In the genomic region with DNA sequence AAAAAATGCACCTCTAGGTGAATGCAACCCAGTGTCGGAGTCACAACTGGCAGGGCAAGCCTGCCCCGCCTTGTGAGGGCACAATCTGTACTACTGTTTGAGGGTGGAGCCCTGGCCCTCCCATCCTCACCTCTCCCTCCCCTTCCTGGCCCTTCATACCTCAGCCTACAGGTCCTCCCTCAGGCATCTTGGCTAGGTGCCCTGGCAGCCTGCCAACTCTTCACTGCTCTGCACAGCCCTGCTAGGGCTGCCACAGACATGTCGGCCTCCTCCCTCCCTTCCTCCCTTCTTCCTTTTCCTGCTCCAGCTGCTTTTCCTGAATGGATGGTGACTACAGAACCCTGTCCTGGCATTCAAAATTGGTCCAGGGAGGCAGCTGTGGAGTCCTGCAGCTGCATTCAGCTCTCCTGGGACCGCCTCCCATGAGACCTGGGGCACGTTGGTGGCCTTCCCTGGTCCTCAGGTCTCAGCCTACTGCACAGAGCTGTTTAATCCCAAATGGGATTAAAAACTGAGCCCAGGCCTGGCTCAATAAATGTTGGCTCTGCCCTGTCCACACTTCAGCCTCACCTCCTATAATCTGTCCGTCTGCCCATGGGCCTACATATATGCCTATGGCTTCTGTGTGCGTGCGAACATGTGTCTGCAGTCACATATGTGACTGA, we compare ENCODE assay signal across 8 cellular contexts. TPM values are rescaled to one million over a fixed set of nuclear protein-coding genes. Genes with fewer than 3 reads are reported as not detected.
DNase-seq lines count a peak whose midpoint lies in the region; ATAC-seq and TF ChIP-seq lines count a peak whose summit lies in the region.

No MANE protein-coding gene starts in this region.

- H2AK5ac ChIP-seq in neuronal stem cell (ENCODE audit: low read depth, low read length), result peak overlapping the region; percentile 57

- no peak for TF ChIP-seq CTCF in GM12865 (IDR thresholded peaks at IDR 0.05; ENCODE audit: insufficient read depth, low read depth, low read length, missing control alignments)
- no peak for TF ChIP-seq CTCF in mammary epithelial cell (conservative IDR thresholded peaks at IDR 0.05 in 1 of 2, IDR thresholded peaks at IDR 0.05 in 1 of 2; ENCODE audit: extremely low read depth in 1 of 2, insufficient read depth in 1 of 2, low read depth in 1 of 2, low read length in 2 of 2)

- H3K27me3 ChIP-seq in mammary epithelial cell (ENCODE audit: insufficient read depth, low read length), result peaks cover 7% of the 10 kb centered on the region
- peaks cover 3 to 75% (median 31%) of the 10 kb centered on the region in 3 experiments for H3K27me3 ChIP-seq in neuronal stem cell (ENCODE audit: control insufficient read depth in 3 of 3, insufficient read depth in 3 of 3, low read depth in 1 of 3, low read length in 3 of 3)

- no peak for ATAC-seq in stimulated activated naive CD8-positive, alpha-beta T cell treated with anti-CD3 and anti-CD28 coated beads, Interleukin-15, amount 100 ng/mL, for 72 hours
- ATAC-seq in HG02885 (IDR thresholded peaks at IDR 0.05; ENCODE audit: poor library complexity, unreplicated experiment) (no peak), GM18502 (IDR thresholded peaks at IDR 0.05; ENCODE audit: poor library complexity, unreplicated experiment) (no peak)

- peak overlapping the region; percentile 14 for H2BK120ac ChIP-seq in neuronal stem cell (ENCODE audit: low read depth, low read length)

- H3K4me3 ChIP-seq in GM12865 (ENCODE audit: low read depth, low read length), result no peak overlapping the region
- H3K4me3 ChIP-seq in mammary epithelial cell (replicated peaks in 1 of 3; ENCODE audit: insufficient read depth in 1 of 3, low read depth in 2 of 3, low read length in 3 of 3), result no peak overlapping the region
- H3K4me3 ChIP-seq in neuronal stem cell (ENCODE audit: low read length in 2 of 2), result peak overlapping the region in 1 of 2 donors; percentile 31

- H3K9ac ChIP-seq in mammary epithelial cell (ENCODE audit: insufficient read depth, low read length) (no peak overlapping the region), neuronal stem cell (ENCODE audit: low read depth, low read length, poor library complexity) (no peak overlapping the region)

- no peak overlapping the region for H3K4ac ChIP-seq in neuronal stem cell (ENCODE audit: low read length)

- DNase-seq in GM12865 (ENCODE audit: low read depth) (peak; percentile 2), NCI-H2171 (lab: John Stamatoyannopoulos, UW) (peak; percentile 97), mammary epithelial cell (peak; percentile 89), neuronal stem cell (ENCODE audit: low spot score) (no peak)
- DNase-seq in stimulated activated naive CD8-positive, alpha-beta T cell treated with anti-CD3 and anti-CD28 coated beads, Interleukin-15, amount 100 ng/mL, for 72 hours, result no peak
- no peak for DNase-seq in activated CD4-positive, alpha-beta T cell treated with anti-CD3 and anti-CD28 coated beads for 48 hours

- peaks cover 53% of the 10 kb centered on the region for H3K27me3 Mint-ChIP-seq in stimulated activated naive CD8-positive, alpha-beta T cell treated with anti-CD3 and anti-CD28 coated beads, Interleukin-15, amount 100 ng/mL, for 72 hours

- CTCF ChIA-PET in mammary epithelial cell (lab: Charles Lee; ENCODE audit: low non-redundant PET), result no interaction called here

- H3K23ac ChIP-seq in neuronal stem cell (ENCODE audit: low read depth, low read length, poor library complexity), result peak overlapping the region; percentile 23

- H3K9me3 Mint-ChIP-seq in stimulated activated naive CD8-positive, alpha-beta T cell treated with anti-CD3 and anti-CD28 coated beads, Interleukin-15, amount 100 ng/mL, for 72 hours, result no peaks in the 10 kb centered on the region

- H3K9me3 ChIP-seq in mammary epithelial cell (replicated peaks; ENCODE audit: insufficient read depth, low read length) (no peaks in the 10 kb centered on the region), neuronal stem cell (replicated peaks in 1 of 2; ENCODE audit: control insufficient read depth in 2 of 2, insufficient read depth in 1 of 2, low read depth in 1 of 2, low read length in 2 of 2) (no peaks in the 10 kb centered on the region)

- H4K20me1 ChIP-seq in mammary epithelial cell (ENCODE audit: insufficient read depth, low read length), result no peaks in the 10 kb centered on the region

- H3K4me2 ChIP-seq in mammary epithelial cell (ENCODE audit: insufficient read depth, low read depth, low read length), result no peak overlapping the region
- no peak overlapping the region for H3K4me2 ChIP-seq in neuronal stem cell (ENCODE audit: insufficient read depth, low read length, poor library complexity, severe bottlenecking)

- no TSS peak for BruUV-seq in mammary epithelial cell (replicated peaks; lab: Mats Ljungman, UMichigan)

- no peak overlapping the region for H4K91ac ChIP-seq in neuronal stem cell (ENCODE audit: low read depth, low read length, poor library complexity)

- no peak overlapping the region for H3K14ac ChIP-seq in neuronal stem cell (ENCODE audit: low read length)

- no peak overlapping the region for H4K8ac ChIP-seq in neuronal stem cell (ENCODE audit: low read depth, low read length)

- H3K27ac Mint-ChIP-seq in stimulated activated naive CD8-positive, alpha-beta T cell treated with anti-CD3 and anti-CD28 coated beads, Interleukin-15, amount 100 ng/mL, for 72 hours, result no peak overlapping the region

- H3K79me1 ChIP-seq in neuronal stem cell (ENCODE audit: low read depth, low read length), result no peaks in the 10 kb centered on the region

- H3K4me1 ChIP-seq in mammary epithelial cell (ENCODE audit: insufficient read depth, low read length), result peaks cover 12% of the 10 kb centered on the region
- H3K4me1 ChIP-seq in neuronal stem cell (ENCODE audit: control insufficient read depth in 2 of 2, insufficient read depth in 1 of 2, low read depth in 1 of 2, low read length in 2 of 2), result no peaks in the 10 kb centered on the region

- H3K36me3 ChIP-seq in mammary epithelial cell (ENCODE audit: insufficient read depth, low read length) (no peaks in the 10 kb centered on the region), neuronal stem cell (replicated peaks in 1 of 2; ENCODE audit: control insufficient read depth in 2 of 2, insufficient read depth in 2 of 2, low read length in 2 of 2) (no peaks in the 10 kb centered on the region)

- no peak overlapping the region for H3K18ac ChIP-seq in neuronal stem cell (ENCODE audit: low read length)

- no peak overlapping the region for H3K4me3 Mint-ChIP-seq in stimulated activated naive CD8-positive, alpha-beta T cell treated with anti-CD3 and anti-CD28 coated beads, Interleukin-15, amount 100 ng/mL, for 72 hours

- no peaks in the 10 kb centered on the region for H3K4me1 Mint-ChIP-seq in stimulated activated naive CD8-positive, alpha-beta T cell treated with anti-CD3 and anti-CD28 coated beads, Interleukin-15, amount 100 ng/mL, for 72 hours

- H2BK12ac ChIP-seq in neuronal stem cell (ENCODE audit: low read length), result no peak overlapping the region

- in situ Hi-C loops in mammary epithelial cell (cut with MboI; ENCODE audit: low sequenced_read_pairs in 2 of 2), result no loop called here

- no peaks in the 10 kb centered on the region for H3K79me2 ChIP-seq in mammary epithelial cell (ENCODE audit: insufficient read depth, low read length)

- intact Hi-C loops in mammary epithelial cell (cut with micrococcal nuclease), result no loop called here

- H2BK5ac ChIP-seq in neuronal stem cell (ENCODE audit: low read length), result no peak overlapping the region

- no peak overlapping the region for H2BK15ac ChIP-seq in neuronal stem cell (ENCODE audit: low read length)

- peak overlapping the region; percentile 32 for H2AFZ ChIP-seq in mammary epithelial cell (ENCODE audit: low read depth, low read length)
- H2AFZ ChIP-seq in neuronal stem cell (ENCODE audit: low read length), result no peak overlapping the region

- 71% methylated on average over 7 of the region's 8 CpGs for WGBS in mammary epithelial cell (ENCODE audit: low coverage, missing lambda C conversion rate)
- WGBS in neuronal stem cell (ENCODE audit: extremely low coverage in 2 of 2, insufficient read length in 2 of 2, insufficient replicate concordance in 1 of 2), 2 donors, result no CpG with 5 or more reads among the region's 8 CpGs

- dilution Hi-C loops in mammary epithelial cell (cut with HindIII; ENCODE audit: low sequenced_read_pairs), result no loop called here

- H3K27ac ChIP-seq in mammary epithelial cell (ENCODE audit: insufficient read depth, low read depth, low read length) (no peak overlapping the region), neuronal stem cell (replicated peaks; ENCODE audit: low read length) (no peak overlapping the region)

RNA-seq across cellular contexts. Expression of a gene that starts 52.7 kb away (rescaled TPM):
- not detected for total RNA-seq in mammary epithelial cell
- polyA plus RNA-seq in mammary epithelial cell, result not detected
- not detected for polyA minus RNA-seq in mammary epithelial cell
- 0.20 TPM for polyA plus RNA-seq in neuronal stem cell (2013, experiment 1 of 2)
- 0.19 TPM for polyA plus RNA-seq in neuronal stem cell (2013, experiment 2 of 2)

Comparison
In these comparisons a context has a peak if more than half of its experiments do, and no peak if none do; other contexts are left out.
1. DNase-seq: peak in GM12865 (single experiment), NCI-H2171 (single experiment) and mammary epithelial cell (single experiment); none in neuronal stem cell (single experiment), stimulated activated naive CD8-positive, alpha-beta T cell treated with anti-CD3 and anti-CD28 coated beads, Interleukin-15, amount 100 ng/mL, for 72 hours (0 of 2) and activated CD4-positive, alpha-beta T cell treated with anti-CD3 and anti-CD28 coated beads for 48 hours (single experiment).